8 cellular contexts compared by ENCODE assay signal in the genomic region with DNA sequence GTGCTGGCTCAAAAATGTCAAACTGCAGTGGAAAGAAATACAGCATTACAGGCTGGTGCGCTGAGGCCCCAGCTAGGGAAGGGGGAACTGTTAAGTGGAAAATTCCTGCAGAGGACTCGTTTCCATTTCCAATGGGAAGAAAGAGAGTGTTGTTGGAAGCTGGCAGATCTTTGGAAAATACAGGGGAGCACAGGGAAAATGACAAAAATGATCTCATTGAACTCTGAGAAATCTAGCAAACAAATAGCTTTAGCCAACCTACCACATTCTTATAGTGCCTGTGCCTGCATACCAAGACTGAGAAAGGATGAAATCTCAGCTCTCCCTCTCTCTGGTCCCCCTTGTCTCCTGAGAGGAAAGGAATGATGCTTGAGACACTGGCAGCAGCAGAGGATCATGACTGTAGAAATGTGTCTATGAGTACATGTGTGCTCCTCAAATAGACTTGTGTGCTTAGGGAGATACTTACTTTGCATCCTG.
DNase-seq lines count a peak whose midpoint lies in the region; ATAC-seq, FAIRE-seq and TF ChIP-seq lines count a peak whose summit lies in the region.

No MANE protein-coding gene starts in this region.

- H3K27ac Mint-ChIP-seq in activated CD4-positive, alpha-beta memory T cell treated with anti-CD3 and anti-CD28 coated beads, Interleukin-2, amount 10 ng/mL, durations not matched to agents 7 days and 5 days: no peak overlapping the region

- POLR2A ChIA-PET in Panc1 (lab: Charles Lee): interaction anchor here (0.5 kb wide), 1 partner anchor 756 kb away, joined by 13 read pairs; no protein-coding TSS in a partner anchor
- POLR2A ChIA-PET in activated CD4-positive, alpha-beta memory T cell treated with anti-CD3 and anti-CD28 coated beads, Interleukin-2, amount 10 ng/mL, durations not matched to agents 7 days and 5 days (lab: Charles Lee): no interaction called here

- CTCF ChIA-PET in Panc1 (lab: Charles Lee): no interaction called here
- CTCF ChIA-PET in activated CD4-positive, alpha-beta memory T cell treated with anti-CD3 and anti-CD28 coated beads, Interleukin-2, amount 10 ng/mL, durations not matched to agents 7 days and 5 days (lab: Charles Lee): no interaction called here

- H3K36me3 Mint-ChIP-seq in activated CD4-positive, alpha-beta memory T cell treated with anti-CD3 and anti-CD28 coated beads, Interleukin-2, amount 10 ng/mL, durations not matched to agents 7 days and 5 days (ENCODE audit: low read depth): no peaks in the 10 kb centered on the region

- H3F3A ChIP-seq in DOHH2 (ENCODE audit: control insufficient read depth, insufficient read depth): peaks cover 33% of the 10 kb centered on the region

- H3K9me3 ChIP-seq in DOHH2 (ENCODE audit: control insufficient read depth, insufficient read depth, low read length) (peaks cover 3% of the 10 kb centered on the region; the same call in 1 of the 2 replicates), Panc1 (ENCODE audit: control insufficient read depth, insufficient read depth, low read depth, low read length) (no peaks in the 10 kb centered on the region), ovary (no peaks in the 10 kb centered on the region)

- H3K4me1 Mint-ChIP-seq in activated CD4-positive, alpha-beta memory T cell treated with anti-CD3 and anti-CD28 coated beads, Interleukin-2, amount 10 ng/mL, durations not matched to agents 7 days and 5 days: peaks cover 2% of the 10 kb centered on the region

- FAIRE-seq in RCC 7860 (lab: Jason Lieb, UNC): no peak

- H3K4me3 Mint-ChIP-seq in activated CD4-positive, alpha-beta memory T cell treated with anti-CD3 and anti-CD28 coated beads, Interleukin-2, amount 10 ng/mL, durations not matched to agents 7 days and 5 days: no peak overlapping the region

- ATAC-seq in Panc1 (no peak), HG02970 (IDR thresholded peaks at IDR 0.05; ENCODE audit: low FRiP score, unreplicated experiment) (no peak)

- in situ Hi-C loops in Panc1 (cut with HindIII; ENCODE audit: low pct_unique_long_range_greater_than_20kb, low sequenced_read_pairs): no loop called here

- H3K4me3 ChIP-seq in DOHH2 (ENCODE audit: low read length) (peak overlapping the region; percentile 76), Panc1 (ENCODE audit: low read depth in 2 of 2, low read length in 2 of 2) (peak overlapping the region; percentile 51 to 66), ovary (peak overlapping the region; percentile 45)

- intact Hi-C loops in Panc1 (cut with micrococcal nuclease; ENCODE audit: unreplicated experiment) (loop anchor here (1.0 to 10.0 kb wide), 2 partner anchors 362 to 763 kb away; a partner anchor contains a TSS), ovary (cut with DNase I) (no loop called here)

- TF ChIP-seq CTCF in DOHH2 (IDR thresholded peaks at IDR 0.05; ENCODE audit: low read depth, low read length, poor library complexity, severe bottlenecking): no peak
- TF ChIP-seq CTCF in Panc1 (IDR thresholded peaks at IDR 0.05): no peak
- TF ChIP-seq CTCF in ovary (IDR thresholded peaks at IDR 0.05): no peak

- H3K79me2 ChIP-seq in DOHH2 (ENCODE audit: control insufficient read depth, low read length): no peaks in the 10 kb centered on the region

- peak overlapping the region; percentile 92 for H3K27ac ChIP-seq in DOHH2 (ENCODE audit: low read depth, low read length)
- H3K27ac ChIP-seq in Panc1 (ENCODE audit: low read length): peak overlapping the region; percentile 91
- no peak overlapping the region for H3K27ac ChIP-seq in ovary

- no peaks in the 10 kb centered on the region for H3K9me2 ChIP-seq in DOHH2 (replicated peaks; ENCODE audit: control insufficient read depth, low read length)

- no peaks in the 10 kb centered on the region for H3K27me3 ChIP-seq in DOHH2 (ENCODE audit: control insufficient read depth, low read length)
- no peaks in the 10 kb centered on the region for H3K27me3 ChIP-seq in Panc1 (ENCODE audit: control insufficient read depth, insufficient read depth, low read length)
- no peaks in the 10 kb centered on the region for H3K27me3 ChIP-seq in ovary

- H3K4me1 ChIP-seq in DOHH2 (ENCODE audit: control insufficient read depth, low read length) (peaks cover 59% of the 10 kb centered on the region), Panc1 (ENCODE audit: control insufficient read depth, insufficient read depth, low read length) (peaks cover 23% of the 10 kb centered on the region), ovary (ENCODE audit: insufficient read depth) (peaks cover 4% of the 10 kb centered on the region)

- BruUV-seq in Panc1 (replicated peaks; lab: Mats Ljungman, UMichigan): no TSS peak

- DNase-seq in Panc1 (ENCODE audit: low read depth, low spot score) (no peak), fibroblast of peridontal ligament (ENCODE audit: extremely low read depth) (peak; percentile 42), ovary (no peak), GM19240 (ENCODE audit: insufficient read length, low spot score) (no peak), RCC 7860 (ENCODE audit: low spot score) (no peak)
- no peak for DNase-seq in activated CD4-positive, alpha-beta memory T cell treated with anti-CD3 and anti-CD28 coated beads, Interleukin-2, amount 10 ng/mL, durations not matched to agents 7 days and 5 days

- H3K4me2 ChIP-seq in DOHH2 (ENCODE audit: low read length): peak overlapping the region; percentile 74

- 11 to 16% (median 12%) methylated on average over 2 of the region's 2 CpGs for WGBS in ovary, 3 donors

- TF ChIP-seq POLR2A in ovary (IDR thresholded peaks at IDR 0.05): no peak

- no peaks in the 10 kb centered on the region for H4K20me1 ChIP-seq in DOHH2 (ENCODE audit: control insufficient read depth, insufficient read depth, low read depth, low read length)

- TF ChIP-seq EP300 in ovary (IDR thresholded peaks at IDR 0.05): no peak

- H3K36me3 ChIP-seq in DOHH2 (ENCODE audit: control insufficient read depth, low read length) (peaks cover 10% of the 10 kb centered on the region; the same call in 1 of the 2 replicates), Panc1 (ENCODE audit: control insufficient read depth, insufficient read depth, low read length) (no peaks in the 10 kb centered on the region), ovary (no peaks in the 10 kb centered on the region)

- peaks cover 28% of the 10 kb centered on the region for H3K27me3 Mint-ChIP-seq in activated CD4-positive, alpha-beta memory T cell treated with anti-CD3 and anti-CD28 coated beads, Interleukin-2, amount 10 ng/mL, durations not matched to agents 7 days and 5 days

- H3K9me3 Mint-ChIP-seq in activated CD4-positive, alpha-beta memory T cell treated with anti-CD3 and anti-CD28 coated beads, Interleukin-2, amount 10 ng/mL, durations not matched to agents 7 days and 5 days: peaks cover 2% of the 10 kb centered on the region

Comparison
In these comparisons a context has a peak if more than half of its experiments do, and no peak if none do; other contexts are left out.
1. H3K27ac ChIP-seq: peak in DOHH2 (single experiment) and Panc1 (single experiment); none in ovary (0 of 2).
2. Peak in every context shown above with its lines, with median percentiles within 50 percentile points of each other: H3K4me3 ChIP-seq.